Comparison of ENCODE assay signal across 1 cellular context in the genomic region with DNA sequence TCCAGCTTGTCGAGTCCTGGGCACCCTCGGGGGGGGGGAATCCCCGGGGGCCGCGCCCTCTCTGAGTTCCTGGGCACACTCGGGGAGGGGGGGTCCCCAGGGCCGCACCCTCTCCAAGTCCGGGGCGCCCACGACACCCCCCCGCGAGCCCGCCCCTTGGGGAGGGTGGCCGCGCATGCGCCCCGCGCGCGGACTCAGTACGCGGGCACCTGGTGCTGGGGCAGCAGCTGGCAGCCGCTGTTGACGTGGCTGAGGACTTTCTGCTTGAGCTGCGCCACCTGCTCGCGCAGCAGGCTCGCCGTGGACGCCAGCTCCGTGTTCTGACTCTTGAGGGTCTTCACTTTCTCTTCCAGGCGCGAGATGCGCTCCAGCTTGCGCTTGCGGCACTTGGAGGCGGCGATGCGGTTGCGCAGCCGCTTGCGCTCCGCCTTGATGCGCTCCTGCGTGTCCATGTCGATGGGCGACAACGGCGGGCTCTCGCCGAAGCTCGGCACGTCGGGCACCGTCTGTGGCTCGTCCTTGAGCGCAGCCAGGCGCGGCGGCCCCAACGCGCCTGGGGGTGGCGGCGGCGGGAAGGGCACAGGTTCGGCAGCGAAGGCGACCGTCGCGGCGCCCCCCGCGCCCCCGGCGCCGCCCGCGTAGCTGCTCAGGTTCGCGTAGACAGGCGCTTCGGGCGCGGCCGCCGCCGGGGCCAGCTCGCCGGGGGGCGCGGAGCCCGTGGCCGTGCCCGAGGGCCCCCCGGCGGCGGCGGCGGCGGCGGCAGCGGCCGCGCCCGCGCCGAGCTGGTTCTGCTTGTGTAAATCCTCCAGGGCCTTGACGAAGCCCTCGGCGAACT.
TF ChIP-seq lines count a peak whose summit lies in the region.

No MANE protein-coding gene starts in this region.

TF ChIP-seq in K562, 482 proteins besides CTCF, POLR2A, EP300 and RAD21 (continued from another document and continues in another):
- no peak for TF ChIP-seq BRF1 (IDR thresholded peaks at IDR 0.05; ENCODE audit: borderline replicate concordance, extremely low read depth, insufficient read length)
- no peak for TF ChIP-seq GTF2E2 (tag; IDR thresholded peaks at IDR 0.05)
- peak in 1 of 2 experiments; percentile 48; a peak in 1 of 4 replicates for TF ChIP-seq BCLAF1 (IDR thresholded peaks at IDR 0.05; ENCODE audit: borderline replicate concordance in 1 of 2, control insufficient read depth in 1 of 2, low read depth in 2 of 2, low read length in 1 of 2)
- no peak for TF ChIP-seq ILK (tag; IDR thresholded peaks at IDR 0.05; ENCODE audit: borderline replicate concordance, low read depth)
- no peak for TF ChIP-seq XRCC5 (IDR thresholded peaks at IDR 0.05; ENCODE audit: low read depth, low read length)
- no peak for TF ChIP-seq SPI1 (IDR thresholded peaks at IDR 0.05; ENCODE audit: borderline replicate concordance, low read depth, low read length)
- no peak for TF ChIP-seq ILF3 (IDR thresholded peaks at IDR 0.05; ENCODE audit: borderline replicate concordance)
- TF ChIP-seq HDAC3 (IDR thresholded peaks at IDR 0.05; ENCODE audit: borderline replicate concordance, partially characterized antibody), result no peak
- TF ChIP-seq TAF7 (tag; IDR thresholded peaks at IDR 0.05), result no peak
- TF ChIP-seq, protein P1, sequence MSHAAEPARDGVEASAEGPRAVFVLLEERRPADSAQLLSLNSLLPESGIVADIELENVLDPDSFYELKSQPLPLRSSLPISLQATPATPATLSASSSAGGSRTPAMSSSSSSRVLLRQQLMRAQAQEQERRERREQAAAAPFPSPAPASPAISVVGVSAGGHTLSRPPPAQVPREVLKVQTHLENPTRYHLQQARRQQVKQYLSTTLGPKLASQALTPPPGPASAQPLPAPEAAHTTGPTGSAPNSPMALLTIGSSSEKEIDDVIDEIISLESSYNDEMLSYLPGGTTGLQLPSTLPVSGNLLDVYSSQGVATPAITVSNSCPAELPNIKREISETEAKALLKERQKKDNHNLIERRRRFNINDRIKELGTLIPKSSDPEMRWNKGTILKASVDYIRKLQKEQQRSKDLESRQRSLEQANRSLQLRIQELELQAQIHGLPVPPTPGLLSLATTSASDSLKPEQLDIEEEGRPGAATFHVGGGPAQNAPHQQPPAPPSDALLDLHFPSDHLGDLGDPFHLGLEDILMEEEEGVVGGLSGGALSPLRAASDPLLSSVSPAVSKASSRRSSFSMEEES (CRISPR knock-in tag; IDR thresholded peaks at IDR 0.05), result no peak
- no peak for TF ChIP-seq XRCC4 (IDR thresholded peaks at IDR 0.05; ENCODE audit: extremely low read depth, insufficient read depth, insufficient read length)
- peak; percentile 84 for TF ChIP-seq CBFB (CRISPR knock-in tag; IDR thresholded peaks at IDR 0.05)
- peak in 1 of 2 experiments; percentile 19; a peak in 1 of 4 replicates for TF ChIP-seq HDAC1 (IDR thresholded peaks at IDR 0.05)
- TF ChIP-seq NFATC3 (IDR thresholded peaks at IDR 0.05), result no peak
- peak; percentile 33; the same call in 1 of the 2 replicates for TF ChIP-seq GABPB1 (CRISPR knock-in tag; IDR thresholded peaks at IDR 0.05)
- TF ChIP-seq PRDM10 (IDR thresholded peaks at IDR 0.05; ENCODE audit: partially characterized antibody), result no peak
- peak; percentile 73; the same call in 1 of the 2 replicates for TF ChIP-seq MED1 (CRISPR knock-in tag; IDR thresholded peaks at IDR 0.05; ENCODE audit: borderline replicate concordance)
- TF ChIP-seq ZNF3 (CRISPR knock-in tag; IDR thresholded peaks at IDR 0.05), result no peak
- TF ChIP-seq IRF1 (CRISPR knock-in tag; IDR thresholded peaks at IDR 0.05; ENCODE audit: borderline replicate concordance), result no peak
- no peak for TF ChIP-seq NFRKB (IDR thresholded peaks at IDR 0.05; ENCODE audit: low read depth)
- TF ChIP-seq, protein P2, sequence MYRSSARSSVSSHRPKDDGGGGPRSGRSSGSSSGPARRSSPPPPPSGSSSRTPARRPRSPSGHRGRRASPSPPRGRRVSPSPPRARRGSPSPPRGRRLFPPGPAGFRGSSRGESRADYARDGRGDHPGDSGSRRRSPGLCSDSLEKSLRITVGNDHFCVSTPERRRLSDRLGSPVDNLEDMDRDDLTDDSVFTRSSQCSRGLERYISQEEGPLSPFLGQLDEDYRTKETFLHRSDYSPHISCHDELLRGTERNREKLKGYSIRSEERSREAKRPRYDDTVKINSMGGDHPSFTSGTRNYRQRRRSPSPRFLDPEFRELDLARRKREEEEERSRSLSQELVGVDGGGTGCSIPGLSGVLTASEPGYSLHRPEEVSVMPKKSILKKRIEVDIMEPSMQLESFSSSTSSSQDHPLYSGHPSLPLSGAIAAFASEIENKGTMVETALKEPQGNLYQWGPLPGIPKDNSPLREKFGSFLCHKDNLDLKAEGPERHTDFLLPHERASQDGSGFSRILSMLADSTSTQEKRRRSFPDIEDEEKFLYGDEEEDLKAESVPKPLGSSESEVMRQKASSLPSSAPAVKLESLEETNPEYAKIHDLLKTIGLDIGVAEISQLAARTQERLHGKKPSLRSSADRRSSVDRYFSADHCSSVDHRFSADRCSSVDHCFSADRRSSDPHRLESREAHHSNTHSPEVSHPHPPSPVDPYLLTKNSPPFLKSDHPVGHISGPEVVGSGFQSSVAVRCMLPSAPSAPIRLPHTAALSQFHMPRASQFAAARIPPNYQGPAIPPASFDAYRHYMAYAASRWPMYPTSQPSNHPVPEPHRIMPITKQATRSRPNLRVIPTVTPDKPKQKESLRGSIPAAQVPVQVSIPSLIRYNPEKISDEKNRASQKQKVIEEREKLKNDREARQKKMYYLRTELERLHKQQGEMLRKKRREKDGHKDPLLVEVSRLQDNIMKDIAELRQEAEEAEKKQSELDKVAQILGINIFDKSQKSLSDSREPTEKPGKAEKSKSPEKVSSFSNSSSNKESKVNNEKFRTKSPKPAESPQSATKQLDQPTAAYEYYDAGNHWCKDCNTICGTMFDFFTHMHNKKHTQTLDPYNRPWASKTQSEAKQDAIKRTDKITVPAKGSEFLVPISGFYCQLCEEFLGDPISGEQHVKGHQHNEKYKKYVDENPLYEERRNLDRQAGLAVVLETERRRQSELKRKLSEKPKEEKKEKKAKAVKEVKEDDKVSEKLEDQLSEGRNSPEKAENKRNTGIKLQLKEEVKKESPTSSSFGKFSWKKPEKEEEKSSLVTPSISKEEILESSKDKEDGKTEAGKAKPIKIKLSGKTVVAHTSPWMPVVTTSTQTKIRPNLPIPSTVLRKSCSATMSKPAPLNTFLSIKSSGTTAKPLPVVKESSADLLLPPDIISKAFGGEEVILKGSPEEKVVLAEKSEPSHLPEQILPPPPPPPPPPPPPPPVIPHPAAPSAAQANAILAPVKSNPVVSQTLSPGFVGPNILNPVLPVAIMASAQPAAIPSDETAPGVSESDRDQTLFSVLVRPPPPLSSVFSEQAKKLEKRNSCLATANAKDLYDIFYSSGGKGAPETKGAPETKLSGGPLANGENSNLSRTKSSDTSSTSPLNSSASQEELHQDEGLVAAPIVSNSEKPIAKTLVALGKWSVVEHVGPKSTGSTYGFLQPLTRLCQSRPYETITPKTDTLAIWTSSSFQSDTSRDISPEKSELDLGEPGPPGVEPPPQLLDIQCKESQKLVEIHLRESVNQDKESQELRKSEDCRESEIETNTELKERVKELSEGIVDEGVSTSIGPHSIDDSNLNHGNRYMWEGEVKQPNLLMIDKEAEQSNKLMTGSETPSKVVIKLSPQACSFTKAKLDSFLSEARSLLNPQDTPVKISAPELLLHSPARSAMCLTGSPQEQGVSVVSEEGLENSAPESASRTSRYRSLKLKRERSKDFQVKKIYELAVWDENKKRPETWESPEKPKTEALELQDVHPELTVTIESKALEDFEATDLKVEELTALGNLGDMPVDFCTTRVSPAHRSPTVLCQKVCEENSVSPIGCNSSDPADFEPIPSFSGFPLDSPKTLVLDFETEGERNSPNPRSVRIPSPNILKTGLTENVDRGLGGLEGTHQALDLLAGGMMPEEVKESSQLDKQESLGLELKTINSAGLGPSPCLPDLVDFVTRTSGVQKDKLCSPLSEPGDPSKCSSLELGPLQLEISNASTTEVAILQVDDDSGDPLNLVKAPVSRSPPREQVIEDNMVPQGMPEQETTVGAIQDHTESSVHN (IDR thresholded peaks at IDR 0.05; ENCODE audit: borderline replicate concordance in 1 of 2, low read depth in 1 of 2), result no peak
- no peak for TF ChIP-seq ZBTB12 (CRISPR knock-in tag; IDR thresholded peaks at IDR 0.05)
- TF ChIP-seq ZNF143 (CRISPR knock-in tag; IDR thresholded peaks at IDR 0.05), result no peak
- TF ChIP-seq, protein P3, sequence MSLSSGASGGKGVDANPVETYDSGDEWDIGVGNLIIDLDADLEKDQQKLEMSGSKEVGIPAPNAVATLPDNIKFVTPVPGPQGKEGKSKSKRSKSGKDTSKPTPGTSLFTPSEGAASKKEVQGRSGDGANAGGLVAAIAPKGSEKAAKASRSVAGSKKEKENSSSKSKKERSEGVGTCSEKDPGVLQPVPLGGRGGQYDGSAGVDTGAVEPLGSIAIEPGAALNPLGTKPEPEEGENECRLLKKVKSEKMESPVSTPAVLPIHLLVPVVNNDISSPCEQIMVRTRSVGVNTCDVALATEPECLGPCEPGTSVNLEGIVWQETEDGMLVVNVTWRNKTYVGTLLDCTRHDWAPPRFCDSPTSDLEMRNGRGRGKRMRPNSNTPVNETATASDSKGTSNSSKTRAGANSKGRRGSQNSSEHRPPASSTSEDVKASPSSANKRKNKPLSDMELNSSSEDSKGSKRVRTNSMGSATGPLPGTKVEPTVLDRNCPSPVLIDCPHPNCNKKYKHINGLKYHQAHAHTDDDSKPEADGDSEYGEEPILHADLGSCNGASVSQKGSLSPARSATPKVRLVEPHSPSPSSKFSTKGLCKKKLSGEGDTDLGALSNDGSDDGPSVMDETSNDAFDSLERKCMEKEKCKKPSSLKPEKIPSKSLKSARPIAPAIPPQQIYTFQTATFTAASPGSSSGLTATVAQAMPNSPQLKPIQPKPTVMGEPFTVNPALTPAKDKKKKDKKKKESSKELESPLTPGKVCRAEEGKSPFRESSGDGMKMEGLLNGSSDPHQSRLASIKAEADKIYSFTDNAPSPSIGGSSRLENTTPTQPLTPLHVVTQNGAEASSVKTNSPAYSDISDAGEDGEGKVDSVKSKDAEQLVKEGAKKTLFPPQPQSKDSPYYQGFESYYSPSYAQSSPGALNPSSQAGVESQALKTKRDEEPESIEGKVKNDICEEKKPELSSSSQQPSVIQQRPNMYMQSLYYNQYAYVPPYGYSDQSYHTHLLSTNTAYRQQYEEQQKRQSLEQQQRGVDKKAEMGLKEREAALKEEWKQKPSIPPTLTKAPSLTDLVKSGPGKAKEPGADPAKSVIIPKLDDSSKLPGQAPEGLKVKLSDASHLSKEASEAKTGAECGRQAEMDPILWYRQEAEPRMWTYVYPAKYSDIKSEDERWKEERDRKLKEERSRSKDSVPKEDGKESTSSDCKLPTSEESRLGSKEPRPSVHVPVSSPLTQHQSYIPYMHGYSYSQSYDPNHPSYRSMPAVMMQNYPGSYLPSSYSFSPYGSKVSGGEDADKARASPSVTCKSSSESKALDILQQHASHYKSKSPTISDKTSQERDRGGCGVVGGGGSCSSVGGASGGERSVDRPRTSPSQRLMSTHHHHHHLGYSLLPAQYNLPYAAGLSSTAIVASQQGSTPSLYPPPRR (CRISPR knock-in tag; IDR thresholded peaks at IDR 0.05; ENCODE audit: borderline replicate concordance), result 0 out of 2 replicates have a peak, but pooled peaks have one; percentile 5
